35 cellular contexts compared by ENCODE assay signal in genomic region chr1:242208021-242208420, GRCh38.
"Had no signal": no experiment of that assay in that cellular context is flagged by ENCODE, and none has a peak within 500 bp of the region (broad histone marks: within the 10 kb centered on the region; RNA-seq: fewer than 3 reads in every experiment).

No MANE protein-coding gene starts in this region.

- H3K4me3 Mint-ChIP-seq: activated B cell treated with CpG ODN at 0.5 μM for 24 hours; activated CD4-positive, alpha-beta memory T cell treated with anti-CD3 and anti-CD28 coated beads for 36 hours; activated CD4-positive, alpha-beta T cell treated with anti-CD3 and anti-CD28 coated beads, Interleukin-2, amount 10 ng/mL, durations not matched to agents 24 days and 14 days; activated CD8-positive, alpha-beta T cell treated with anti-CD3 and anti-CD28 coated beads for 36 hours; activated naive CD4-positive, alpha-beta T cell treated with anti-CD3 and anti-CD28 coated beads for 36 hours; activated naive CD8-positive, alpha-beta T cell treated with anti-CD3 and anti-CD28 coated beads for 36 hours; activated T-cell treated with anti-CD3 and anti-CD28 coated beads, Interleukin-2, amount 50 U/mL, for 4 hours; activated T-cell treated with anti-CD3 and anti-CD28 coated beads, Interleukin-2, amount 50 U/mL, for 72 hours; activated T-helper 1 cell treated with anti-CD3 and anti-CD28 coated beads, Interleukin-12 subunit alpha, Interleukin-12 subunit beta, Interleukin-2, Interleukin-4 antibody, amounts not matched to agents 30 ng/mL and 10 ng/mL and 1 ng/mL, durations not matched to agents 14 hours and 24 hours and 36 hours; activated T-helper 17 cell treated with anti-CD3 and anti-CD28 coated beads, Interleukin-2, amount 50 U/mL, for 72 hours; T-helper 1 cell treated with Interleukin-12 subunit alpha and Interleukin-12 subunit beta and Interleukin-4 antibody, amounts not matched to agents 30 μg/mL and 1 μg/mL, for 36 hours; T-helper 2 cell treated with Interferon-gamma antibody and Interleukin-4, amounts not matched to agents 5 μg/mL and 100 μg/mL, for 36 hours had no signal

- H3K27me3 Mint-ChIP-seq: activated CD4-positive, alpha-beta memory T cell treated with anti-CD3 and anti-CD28 coated beads for 36 hours; activated CD4-positive, alpha-beta T cell treated with anti-CD3 and anti-CD28 coated beads, Interleukin-2, amount 10 ng/mL, durations not matched to agents 24 days and 14 days had no signal

- H3K27ac Mint-ChIP-seq: activated B cell treated with CpG ODN at 0.5 μM for 24 hours; activated CD4-positive, alpha-beta memory T cell treated with anti-CD3 and anti-CD28 coated beads for 36 hours; activated CD4-positive, alpha-beta T cell treated with anti-CD3 and anti-CD28 coated beads, Interleukin-2, amount 10 ng/mL, durations not matched to agents 24 days and 14 days; activated CD8-positive, alpha-beta T cell treated with anti-CD3 and anti-CD28 coated beads for 36 hours; activated naive CD4-positive, alpha-beta T cell treated with anti-CD3 and anti-CD28 coated beads for 36 hours; activated naive CD4-positive, alpha-beta T cell treated with anti-CD3 and anti-CD28 coated beads, Interleukin-2, amount 50 U/mL, for 72 hours; activated naive CD8-positive, alpha-beta T cell treated with anti-CD3 and anti-CD28 coated beads for 36 hours; activated T-cell treated with anti-CD3 and anti-CD28 coated beads, Interleukin-2, amount 50 U/mL, for 72 hours; activated T-helper 1 cell treated with anti-CD3 and anti-CD28 coated beads, Interleukin-12 subunit alpha, Interleukin-12 subunit beta, Interleukin-2, Interleukin-4 antibody, amounts not matched to agents 30 ng/mL and 10 ng/mL and 1 ng/mL, durations not matched to agents 14 hours and 24 hours and 36 hours; activated T-helper 17 cell treated with anti-CD3 and anti-CD28 coated beads, Interleukin-2, amount 50 U/mL, for 72 hours; T-helper 1 cell treated with Interleukin-12 subunit alpha and Interleukin-12 subunit beta and Interleukin-4 antibody, amounts not matched to agents 30 μg/mL and 1 μg/mL, for 36 hours; T-helper 2 cell treated with Interferon-gamma antibody and Interleukin-4, amounts not matched to agents 5 μg/mL and 100 μg/mL, for 36 hours had no signal

- H3K27ac ChIP-seq: adrenal gland, body of pancreas, brain microvascular endothelial cell, VCaP had no signal

- H3K27me3 ChIP-seq: adrenal gland, body of pancreas, brain microvascular endothelial cell had no signal

- H3K9me3 Mint-ChIP-seq: activated B cell treated with CpG ODN at 0.5 μM for 24 hours; activated CD4-positive, alpha-beta memory T cell treated with anti-CD3 and anti-CD28 coated beads for 36 hours; activated CD4-positive, alpha-beta T cell treated with anti-CD3 and anti-CD28 coated beads, Interleukin-2, amount 10 ng/mL, durations not matched to agents 24 days and 14 days; activated CD8-positive, alpha-beta T cell treated with anti-CD3 and anti-CD28 coated beads for 36 hours; activated naive CD4-positive, alpha-beta T cell treated with anti-CD3 and anti-CD28 coated beads for 36 hours; activated naive CD8-positive, alpha-beta T cell treated with anti-CD3 and anti-CD28 coated beads for 36 hours; activated T-cell treated with anti-CD3 and anti-CD28 coated beads, Interleukin-2, amount 50 U/mL, for 4 hours; activated T-helper 1 cell treated with anti-CD3 and anti-CD28 coated beads, Interleukin-12 subunit alpha, Interleukin-12 subunit beta, Interleukin-2, Interleukin-4 antibody, amounts not matched to agents 30 ng/mL and 10 ng/mL and 1 ng/mL, durations not matched to agents 14 hours and 24 hours and 36 hours; activated T-helper 17 cell treated with anti-CD3 and anti-CD28 coated beads, Interleukin-2, amount 50 U/mL, for 72 hours; T-helper 1 cell treated with Interleukin-12 subunit alpha and Interleukin-12 subunit beta and Interleukin-4 antibody, amounts not matched to agents 30 μg/mL and 1 μg/mL, for 36 hours; T-helper 2 cell treated with Interferon-gamma antibody and Interleukin-4, amounts not matched to agents 5 μg/mL and 100 μg/mL, for 36 hours had no signal

- H3K4me1 Mint-ChIP-seq: activated B cell treated with CpG ODN at 0.5 μM for 24 hours; activated CD4-positive, alpha-beta T cell treated with anti-CD3 and anti-CD28 coated beads, Interleukin-2, amount 10 ng/mL, durations not matched to agents 24 days and 14 days; activated naive CD8-positive, alpha-beta T cell treated with anti-CD3 and anti-CD28 coated beads for 36 hours; activated T-helper 17 cell treated with anti-CD3 and anti-CD28 coated beads, Interleukin-2, amount 50 U/mL, for 72 hours had no signal

- H3K4me3 ChIP-seq: adrenal gland, body of pancreas had no signal

- H3K36me3 Mint-ChIP-seq: activated CD4-positive, alpha-beta memory T cell treated with anti-CD3 and anti-CD28 coated beads for 36 hours; activated naive CD4-positive, alpha-beta T cell treated with anti-CD3 and anti-CD28 coated beads, Interleukin-2, amount 50 U/mL, for 72 hours; activated naive CD8-positive, alpha-beta T cell treated with anti-CD3 and anti-CD28 coated beads for 36 hours had no signal

- ATAC-seq: activated CD8-positive, alpha-beta T cell treated with anti-CD3 and anti-CD28 coated beads for 36 hours; activated naive CD4-positive, alpha-beta T cell treated with anti-CD3 and anti-CD28 coated beads, Interleukin-2, amount 50 U/mL, for 72 hours; activated T-cell treated with anti-CD3 and anti-CD28 coated beads, Interleukin-2, amount 50 U/mL, for 4 hours; activated T-cell treated with anti-CD3 and anti-CD28 coated beads, Interleukin-2, amount 50 U/mL, for 72 hours; activated T-helper 17 cell treated with anti-CD3 and anti-CD28 coated beads, Interleukin-2, amount 50 U/mL, for 72 hours; body of pancreas had no signal

- H3K4me1 ChIP-seq: adrenal gland had no signal

- H3K36me3 ChIP-seq: adrenal gland, brain microvascular endothelial cell had no signal

- H3K9me3 ChIP-seq: adrenal gland, body of pancreas had no signal

- DNase-seq: activated B cell treated with CpG ODN at 0.5 μM for 24 hours; activated CD4-positive, alpha-beta memory T cell treated with anti-CD3 and anti-CD28 coated beads for 36 hours; activated CD4-positive, alpha-beta T cell treated with anti-CD3 and anti-CD28 coated beads for 4 hours; activated CD4-positive, alpha-beta T cell treated with anti-CD3 and anti-CD28 coated beads, Interleukin-2, amount 10 ng/mL, durations not matched to agents 24 days and 14 days; activated CD4-positive, alpha-beta T cell treated with anti-CD3 and anti-CD28 coated beads, Interleukin-2, amount 50 U/mL, for 1 hour; activated CD4-positive, alpha-beta T cell treated with anti-CD3 and anti-CD28 coated beads, Interleukin-2, amount 50 U/mL, for 4 hours; activated CD4-positive, CD25-positive, alpha-beta regulatory T cell treated with anti-CD3 and anti-CD28 coated beads, Interleukin-2, amount 50 U/mL, for 72 hours; activated CD8-positive, alpha-beta memory T cell treated with anti-CD3 and anti-CD28 coated beads, Interleukin-2, amount 50 U/mL, for 4 hours; activated CD8-positive, alpha-beta T cell treated with anti-CD3 and anti-CD28 coated beads for 36 hours; activated effector memory CD4-positive, alpha-beta T cell treated with anti-CD3 and anti-CD28 coated beads, Interleukin-2, amount 50 U/mL, for 16 hours; activated gamma-delta T cell treated with Interleukin-2 at 50 U/mL for 16 hours; activated naive CD4-positive, alpha-beta T cell; activated naive CD4-positive, alpha-beta T cell treated with anti-CD3 and anti-CD28 coated beads for 36 hours; activated naive CD4-positive, alpha-beta T cell treated with anti-CD3 and anti-CD28 coated beads, Interleukin-2, amount 50 U/mL, for 16 hours; activated naive CD8-positive, alpha-beta T cell treated with anti-CD3 and anti-CD28 coated beads for 36 hours; activated T-cell treated with anti-CD3 and anti-CD28 coated beads for 4 hours; activated T-cell treated with anti-CD3 and anti-CD28 coated beads, Interleukin-2, amount 50 U/mL, for 1 hour; activated T-cell treated with anti-CD3 and anti-CD28 coated beads, Interleukin-2, amount 50 U/mL, for 4 hours; activated T-cell treated with anti-CD3 and anti-CD28 coated beads, Interleukin-2, amount 50 U/mL, for 72 hours; adrenal gland; amniotic stem cell; aorta; body of pancreas; brain microvascular endothelial cell; central memory CD4-positive, alpha-beta T cell; SW 1271; T-helper 1 cell; T-helper 2 cell; T-helper 9 cell had no signal
